ENCODE assay signal across 2 cellular contexts in genomic region chr10:103021150-103021896, GRCh38.
TF ChIP-seq lines count a peak whose summit lies in the region.

No MANE protein-coding gene starts in this region.

TF ChIP-seq in IMR-90, 13 proteins besides CTCF, POLR2A, EP300 and RAD21:
- TF ChIP-seq NFE2L2 (IDR thresholded peaks at IDR 0.05; ENCODE audit: low read depth, low read length): no peak
- no peak for TF ChIP-seq RFX5 (IDR thresholded peaks at IDR 0.05; ENCODE audit: low read depth, low read length)
- TF ChIP-seq FOS (IDR thresholded peaks at IDR 0.05; ENCODE audit: low read depth, low read length): no peak

TF ChIP-seq in HepG2, 621 proteins besides CTCF, POLR2A, EP300 and RAD21:
- TF ChIP-seq SOX6 (IDR thresholded peaks at IDR 0.05) (no peak), SOX6 (CRISPR knock-in tag; IDR thresholded peaks at IDR 0.05) (0 out of 2 replicates have a peak, but pooled peaks have one; percentile 9), DMAP1 (CRISPR knock-in tag; IDR thresholded peaks at IDR 0.05) (no peak), ZMYM3 (CRISPR knock-in tag; IDR thresholded peaks at IDR 0.05) (no peak), GTF3A (CRISPR knock-in tag; conservative IDR thresholded peaks at IDR 0.05) (no peak), RARG (CRISPR knock-in tag; IDR thresholded peaks at IDR 0.05; ENCODE audit: low read depth) (no peak), SMARCE1 (IDR thresholded peaks at IDR 0.05; ENCODE audit: borderline replicate concordance) (no peak), ZNF143 (CRISPR knock-in tag; IDR thresholded peaks at IDR 0.05) (no peak), GABPA (IDR thresholded peaks at IDR 0.05; ENCODE audit: low read depth, low read length) (no peak), GABPA (CRISPR knock-in tag; IDR thresholded peaks at IDR 0.05; ENCODE audit: low read depth) (peak; percentile 48; the same call in 1 of the 2 replicates), MYPOP (CRISPR knock-in tag; IDR thresholded peaks at IDR 0.05) (no peak), PPARG (CRISPR knock-in tag; conservative IDR thresholded peaks at IDR 0.05) (peak; percentile 57; the same call in 1 of the 2 replicates), GABPB1 (CRISPR knock-in tag; IDR thresholded peaks at IDR 0.05) (peak; percentile 31; the same call in 1 of the 2 replicates), USF2 (IDR thresholded peaks at IDR 0.05; ENCODE audit: low read depth, low read length) (no peak), USF2 (CRISPR knock-in tag; IDR thresholded peaks at IDR 0.05; ENCODE audit: borderline replicate concordance) (no peak), HOMEZ (CRISPR knock-in tag; IDR thresholded peaks at IDR 0.05; ENCODE audit: low read depth) (peak; percentile 49; the same call in 1 of the 2 replicates), ZBTB38 (CRISPR knock-in tag; IDR thresholded peaks at IDR 0.05) (peak; percentile 30; the same call in 1 of the 2 replicates), UBTF (CRISPR knock-in tag; IDR thresholded peaks at IDR 0.05) (no peak), NR2C2 (CRISPR knock-in tag; IDR thresholded peaks at IDR 0.05; ENCODE audit: borderline replicate concordance) (peak; percentile 81)
